ENCODE assay signal across 8 cellular contexts in genomic region chr5:163459465-163459887, GRCh38. TPM values are rescaled to one million over a fixed set of nuclear protein-coding genes. Genes with fewer than 3 reads are reported as not detected.
DNase-seq lines count a peak whose midpoint lies in the region; ATAC-seq and TF ChIP-seq lines count a peak whose summit lies in the region.

No MANE protein-coding gene starts in this region.

- peak overlapping the region; percentile 98 for H3K27ac ChIP-seq in 22Rv1
- peak overlapping the region; percentile 98 to 99 for H3K27ac ChIP-seq in SK-N-SH (ENCODE audit: low read depth in 2 of 2, low read length in 1 of 2)

- no peak; the same call in 1 of the 2 replicates for TF ChIP-seq RAD21 in SK-N-SH (IDR thresholded peaks at IDR 0.05; ENCODE audit: low read length)

- no peaks in the 10 kb centered on the region for H3K9me2 ChIP-seq in SK-N-SH

- H2AFZ ChIP-seq in SK-N-SH (ENCODE audit: low read depth) = peak overlapping the region; percentile 87

- H4K20me1 ChIP-seq in SK-N-SH (ENCODE audit: insufficient read depth) = no peaks in the 10 kb centered on the region

- peaks cover 57% of the 10 kb centered on the region for H3K79me2 ChIP-seq in SK-N-SH (ENCODE audit: insufficient read depth)

- DNase-seq in SK-N-SH = no peak
- DNase-seq in fibroblast of the aortic adventitia (ENCODE audit: low read depth) = peak; percentile 16
- DNase-seq in retinal pigment epithelial cell (ENCODE audit: low read depth) = no peak
- no peak for DNase-seq in iPS-NIHi11 (ENCODE audit: low spot score)
- no peak for DNase-seq in stimulated activated CD4-positive, alpha-beta T cell treated with anti-CD3 and anti-CD28 coated beads, Interleukin-1b, Interleukin-23, amount 100 ng/mL, for 48 hours

- no peaks in the 10 kb centered on the region for H3K27me3 ChIP-seq in SK-N-SH (ENCODE audit: insufficient read depth)

- under 1% methylated on average over 9 of the region's 18 CpGs for WGBS in SK-N-SH (ENCODE audit: low lambda C conversion rate)

- H3K4me2 ChIP-seq in SK-N-SH = peak overlapping the region; percentile 80

- H3K4me3 ChIP-seq in SK-N-SH (ENCODE audit: low read depth in 2 of 2, low read length in 1 of 2) (peak overlapping the region; percentile 70 to 90), fibroblast of the aortic adventitia (ENCODE audit: low read depth, low read length) (peak overlapping the region; percentile 84), retinal pigment epithelial cell (ENCODE audit: low read length) (peak overlapping the region; percentile 62)

- H3K36me3 ChIP-seq in SK-N-SH (replicated peaks in 1 of 2; ENCODE audit: control insufficient read depth in 1 of 2, insufficient read depth in 2 of 2, low read length in 1 of 2) = peaks cover 11 to 17% of the 10 kb centered on the region in 2 experiments

- no peaks in the 10 kb centered on the region for H3K9me3 ChIP-seq in SK-N-SH

- H3K4me1 ChIP-seq in SK-N-SH (ENCODE audit: control insufficient read depth in 1 of 2, insufficient read depth in 2 of 2, low read depth in 1 of 2, low read length in 1 of 2) = peaks cover 12% of the 10 kb centered on the region in 2 experiments; a peak in 3 of 4 replicates

- POLR2A ChIA-PET in SK-N-SH (lab: Yijun Ruan, JAX) = interaction anchor here (0.6 to 2.7 kb wide), 5 partner anchors 15 to 1139 kb away, joined by 3 to 25 read pairs (median 4); partner anchors contain the start of gene CCNG1

- CTCF ChIA-PET in SK-N-SH (lab: Yijun Ruan, JAX) = interaction anchor here (0.5 to 2.6 kb wide), 6 partner anchors 9 to 101 kb away, joined by 3 to 7 read pairs (median 4); no protein-coding TSS in a partner anchor

- H3K9ac ChIP-seq in SK-N-SH = peak overlapping the region; percentile 79

- no peak for TF ChIP-seq EP300 in SK-N-SH (IDR thresholded peaks at IDR 0.05; ENCODE audit: borderline replicate concordance in 1 of 2, low read depth in 1 of 2, low read length in 1 of 2)

- H3F3A ChIP-seq in SK-N-SH (replicated peaks; ENCODE audit: insufficient read depth) = peaks cover 41% of the 10 kb centered on the region

- TF ChIP-seq CTCF in 22Rv1 (IDR thresholded peaks at IDR 0.05) (peak; percentile 36; the same call in 1 of the 2 replicates), SK-N-SH (IDR thresholded peaks at IDR 0.05) (no peak), fibroblast of the aortic adventitia (IDR thresholded peaks at IDR 0.05; ENCODE audit: insufficient read depth, low read length) (peak; percentile 32), retinal pigment epithelial cell (conservative IDR thresholded peaks at IDR 0.05; ENCODE audit: low read depth, low read length) (no peak)

- ATAC-seq in GM18867 (IDR thresholded peaks at IDR 0.05; ENCODE audit: unreplicated experiment) (peak; percentile 2), HG03097 (IDR thresholded peaks at IDR 0.05; ENCODE audit: low FRiP score, unreplicated experiment) (peak; percentile 25)

TF ChIP-seq in SK-N-SH, 30 proteins besides CTCF, POLR2A, EP300 and RAD21:
- no peak for TF ChIP-seq MEF2A (IDR thresholded peaks at IDR 0.05; ENCODE audit: borderline replicate concordance, low read depth)
- TF ChIP-seq USF1 (IDR thresholded peaks at IDR 0.05; ENCODE audit: borderline replicate concordance, low read depth) = no peak
- no peak for TF ChIP-seq RXRA (IDR thresholded peaks at IDR 0.05; ENCODE audit: borderline replicate concordance, low read depth)
- TF ChIP-seq SMC3 (IDR thresholded peaks at IDR 0.05; ENCODE audit: low read depth, low read length) = no peak
- TF ChIP-seq TCF12 (IDR thresholded peaks at IDR 0.05) = no peak
- no peak for TF ChIP-seq FOXM1 (IDR thresholded peaks at IDR 0.05; ENCODE audit: low read depth)
- TF ChIP-seq NFIC (IDR thresholded peaks at IDR 0.05; ENCODE audit: borderline replicate concordance) = no peak
- TF ChIP-seq YY1 (IDR thresholded peaks at IDR 0.05; ENCODE audit: low read depth) = no peak
- TF ChIP-seq CHD2 (IDR thresholded peaks at IDR 0.05; ENCODE audit: low read length, partially characterized antibody) = no peak
- no peak for TF ChIP-seq GATA2 (CRISPR knock-in tag; IDR thresholded peaks at IDR 0.05)
TF ChIP-seq in SK-N-SH: peak in this region for 0.

RNA-seq across cellular contexts. Expression of gene NUDCD2, which starts 0.4 kb away (rescaled TPM):
- 7.8 and 8.6 TPM in 2 replicates for polyA plus RNA-seq in SK-N-SH (2012; rRNA removed)
- polyA plus RNA-seq in SK-N-SH (2012; cell fraction: cytosol; rRNA removed) = 10.5 and 13.4 TPM in 2 replicates
- polyA plus RNA-seq in SK-N-SH (2012; cell fraction: nucleus; rRNA removed) = 5.4 and 10.4 TPM in 2 replicates
- total RNA-seq in fibroblast of the aortic adventitia (ENCODE audit: low replicate concordance) = 8.5 and 9.1 TPM in 2 replicates

RNA-seq across cellular contexts. Expression of gene HMMR, which starts 1.0 kb away (rescaled TPM):
- 7.7 and 7.8 TPM in 2 replicates for polyA plus RNA-seq in SK-N-SH (2012; rRNA removed)
- 10.7 and 13.1 TPM in 2 replicates for polyA plus RNA-seq in SK-N-SH (2012; cell fraction: cytosol; rRNA removed)
- polyA plus RNA-seq in SK-N-SH (2012; cell fraction: nucleus; rRNA removed) = 3.2 and 5.6 TPM in 2 replicates
- total RNA-seq in fibroblast of the aortic adventitia (ENCODE audit: low replicate concordance) = 1.2 and 37.2 TPM in 2 replicates

RNA-seq across cellular contexts. Expression of gene CCNG1, which starts 22.1 kb away (rescaled TPM):
- polyA plus RNA-seq in SK-N-SH (2012; rRNA removed) = 49.0 and 62.0 TPM in 2 replicates
- 83.5 and 112 TPM in 2 replicates for polyA plus RNA-seq in SK-N-SH (2012; cell fraction: cytosol; rRNA removed)
- polyA plus RNA-seq in SK-N-SH (2012; cell fraction: nucleus; rRNA removed) = 38.1 and 75.6 TPM in 2 replicates
- total RNA-seq in fibroblast of the aortic adventitia (ENCODE audit: low replicate concordance) = 258 and 719 TPM in 2 replicates

RNA-seq across cellular contexts. Expression of gene MAT2B, which starts 45.9 kb away (rescaled TPM):
- polyA plus RNA-seq in SK-N-SH (2012; rRNA removed) = 30.1 and 35.6 TPM in 2 replicates
- polyA plus RNA-seq in SK-N-SH (2012; cell fraction: cytosol; rRNA removed) = 44.8 and 46.6 TPM in 2 replicates
- polyA plus RNA-seq in SK-N-SH (2012; cell fraction: nucleus; rRNA removed) = 8.1 and 17.8 TPM in 2 replicates
- 31.6 and 74.7 TPM in 2 replicates for total RNA-seq in fibroblast of the aortic adventitia (ENCODE audit: low replicate concordance)

Comparison
In these comparisons a context has a peak if more than half of its experiments do, and no peak if none do; other contexts are left out.
1. CTCF ChIP-seq: peak in 22Rv1 (single experiment) and fibroblast of the aortic adventitia (single experiment); none in SK-N-SH (single experiment) and retinal pigment epithelial cell (single experiment).
2. Peak in every context shown above with its lines, with median percentiles within 50 percentile points of each other: H3K4me3 ChIP-seq.